ENCODE assay signal across 18 cellular contexts in the genomic region with DNA sequence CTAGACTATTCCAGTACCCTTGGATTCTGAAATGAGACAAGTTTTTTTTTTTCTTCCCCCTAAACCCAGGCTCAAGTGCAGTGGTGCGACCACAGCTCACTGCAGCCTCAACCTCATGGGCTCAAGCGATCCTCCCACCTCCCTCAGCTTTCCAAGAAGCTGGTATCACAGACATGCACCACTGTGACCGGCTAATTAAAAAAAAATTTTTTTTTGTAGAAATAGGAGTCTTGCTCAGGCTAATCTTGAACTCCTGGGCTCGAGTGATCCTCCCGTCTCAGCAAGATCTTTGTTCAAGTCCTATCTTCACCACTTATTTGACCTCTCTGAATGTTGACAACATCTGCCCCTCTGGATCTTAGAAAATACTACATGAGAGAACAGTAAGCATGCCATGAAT. TPM values are rescaled to one million over a fixed set of nuclear protein-coding genes. Genes with fewer than 3 reads are reported as not detected.
DNase-seq lines count a peak whose midpoint lies in the region; ATAC-seq and TF ChIP-seq lines count a peak whose summit lies in the region.
"Had no signal": no experiment of that assay in that cellular context is flagged by ENCODE, and none has a peak within 500 bp of the region (broad histone marks: within the 10 kb centered on the region; RNA-seq: fewer than 3 reads in every experiment).

No MANE protein-coding gene starts in this region.

- no peak overlapping the region for H3K23ac ChIP-seq in H9 (ENCODE audit: insufficient read length, low read depth, low read length)

- H3K9ac ChIP-seq in H9 (ENCODE audit: extremely low read depth, insufficient read length, low read length) = no peak overlapping the region

- no peak overlapping the region for H2BK15ac ChIP-seq in H9 (ENCODE audit: low read depth, low read length)

- H3K4me3 ChIP-seq in A673 (ENCODE audit: low read depth, low read length, poor library complexity, severe bottlenecking) (no peak overlapping the region), psoas muscle (no peak overlapping the region)
- H3K4me3 ChIP-seq: SJSA1 had no signal

- no peak overlapping the region for H3K4me3 Mint-ChIP-seq in H9
- H3K4me3 Mint-ChIP-seq in activated naive CD8-positive, alpha-beta T cell treated with anti-CD3 and anti-CD28 coated beads for 36 hours = no peak overlapping the region
- H3K4me3 Mint-ChIP-seq in activated CD8-positive, alpha-beta T cell treated with anti-CD3 and anti-CD28 coated beads for 36 hours = no peak overlapping the region

- H2BK120ac ChIP-seq in H9 (ENCODE audit: low read depth, low read length, poor library complexity, severe bottlenecking) = no peak overlapping the region

- no peaks in the 10 kb centered on the region; a peak in 1 of 7 replicates for H3K36me3 Mint-ChIP-seq in H9 (ENCODE audit: insufficient read depth in 1 of 3, low read depth in 3 of 3)
- H3K36me3 Mint-ChIP-seq in activated naive CD8-positive, alpha-beta T cell treated with anti-CD3 and anti-CD28 coated beads for 36 hours = peaks cover 24% of the 10 kb centered on the region
- H3K36me3 Mint-ChIP-seq in activated CD8-positive, alpha-beta T cell treated with anti-CD3 and anti-CD28 coated beads for 36 hours (ENCODE audit: low read depth) = peaks cover 22% of the 10 kb centered on the region

- H2AK5ac ChIP-seq in H9 (ENCODE audit: insufficient read length, low read length) = no peak overlapping the region

- H3K27me3 ChIP-seq in A673 (replicated peaks; ENCODE audit: insufficient read depth, low read depth, low read length, poor library complexity) (no peaks in the 10 kb centered on the region), H9 (ENCODE audit: insufficient read depth, low read length) (no peaks in the 10 kb centered on the region), psoas muscle (ENCODE audit: insufficient read depth in 3 of 3, low read length in 2 of 3) (no peaks in the 10 kb centered on the region)
- H3K27me3 ChIP-seq: SJSA1 had no signal

- POLR2A ChIA-PET in A673 (lab: Charles Lee; ENCODE audit: low non-redundant PET) = no interaction called here
- POLR2A ChIA-PET in activated CD8-positive, alpha-beta T cell treated with anti-CD3 and anti-CD28 coated beads for 36 hours (lab: Charles Lee) = no interaction called here

- H4K91ac ChIP-seq in H9 (ENCODE audit: insufficient read length, low read depth, low read length) = no peak overlapping the region

- no peak overlapping the region for H3K4me2 ChIP-seq in H9 (ENCODE audit: insufficient read depth, insufficient read length, low read length)

- H3K4ac ChIP-seq in H9 (ENCODE audit: low read depth, low read length) = no peak overlapping the region

- H2BK12ac ChIP-seq in H9 (ENCODE audit: insufficient read length, low read depth, low read length) = no peak overlapping the region

- DNase-seq in A673 (ENCODE audit: low spot score) (no peak), H9 (no peak), psoas muscle (no peak)
- DNase-seq in activated naive CD8-positive, alpha-beta T cell treated with anti-CD3 and anti-CD28 coated beads for 36 hours = no peak
- no peak for DNase-seq in NK-92 treated with Interleukin-12 subunit alpha and Interleukin-12 subunit beta, amount 100 ng/mL, for 24 hours (lab: John Stamatoyannopoulos, UW)
- DNase-seq in activated CD8-positive, alpha-beta T cell treated with anti-CD3 and anti-CD28 coated beads for 36 hours = no peak
- DNase-seq: AML-193, DMS79 treated with DMSO at 0.1 percent for 48 hours, HCEC 1CT, NCI-H1105 treated with DMSO at 0.1 percent for 48 hours, NCI-H187, NCI-H226, NCI-H526, PC-3 had no signal

- peak overlapping the region in 2 of 3 experiments; percentile 17 to 52; a peak in 3 of 7 replicates for H3K27ac Mint-ChIP-seq in H9
- peak overlapping the region; percentile 12 for H3K27ac Mint-ChIP-seq in activated naive CD8-positive, alpha-beta T cell treated with anti-CD3 and anti-CD28 coated beads for 36 hours
- H3K27ac Mint-ChIP-seq in activated CD8-positive, alpha-beta T cell treated with anti-CD3 and anti-CD28 coated beads for 36 hours = no peak overlapping the region

- no peaks in the 10 kb centered on the region for H3K9me3 ChIP-seq in A673 (ENCODE audit: low read depth, low read length, poor library complexity, severe bottlenecking)
- no peaks in the 10 kb centered on the region for H3K9me3 ChIP-seq in H9 (ENCODE audit: control insufficient read depth, low read depth, low read length)
- H3K9me3 ChIP-seq in psoas muscle = no peaks in the 10 kb centered on the region
- H3K9me3 ChIP-seq: SJSA1 had no signal

- no TSS peak for BruUV-seq in A673 (replicated peaks; lab: Mats Ljungman, UMichigan)

- no peak for TF ChIP-seq CTCF in A673 (conservative IDR thresholded peaks at IDR 0.05; ENCODE audit: low read depth, low read length)
- TF ChIP-seq CTCF in H9 (conservative IDR thresholded peaks at IDR 0.05) = no peak
- no peak for TF ChIP-seq CTCF in psoas muscle (IDR thresholded peaks at IDR 0.05)
- TF ChIP-seq CTCF in activated CD8-positive, alpha-beta T cell treated with anti-CD3 and anti-CD28 coated beads for 36 hours (IDR thresholded peaks at IDR 0.05) = no peak

- H3K14ac ChIP-seq in H9 (ENCODE audit: insufficient read depth, low read length) = no peak overlapping the region

- H2BK5ac ChIP-seq in H9 (ENCODE audit: insufficient read length, low read length) = no peak overlapping the region

- no peak overlapping the region for H3K56ac ChIP-seq in H9 (ENCODE audit: insufficient read length, low read depth, low read length)

- H4K20me1 ChIP-seq in H9 (ENCODE audit: control insufficient read depth, insufficient read depth, insufficient read length) = no peaks in the 10 kb centered on the region

- intact Hi-C loops in A673 (cut with micrococcal nuclease; ENCODE audit: unreplicated experiment) = no loop called here
- intact Hi-C loops in psoas muscle (cut with DNase I) = loop anchor here in 1 of 2 donors (10.0 kb wide), 1 partner anchor 55 kb away; no protein-coding TSS in a partner anchor
- intact Hi-C loops in activated CD8-positive, alpha-beta T cell treated with anti-CD3 and anti-CD28 coated beads for 36 hours (cut with micrococcal nuclease) = no loop called here

- H3K23me2 ChIP-seq in H9 (ENCODE audit: insufficient read length, low read depth, low read length, poor library complexity, severe bottlenecking) = no peaks in the 10 kb centered on the region

- H3T11ph ChIP-seq in H9 (ENCODE audit: low read length) = no peak overlapping the region

- no peak overlapping the region for H2BK20ac ChIP-seq in H9 (ENCODE audit: low read depth, low read length, poor library complexity, severe bottlenecking)

- peaks cover 12% of the 10 kb centered on the region for H3K36me3 ChIP-seq in A673 (ENCODE audit: insufficient read depth, low read length, poor library complexity, severe bottlenecking)
- peaks cover 0 to 81% of the 10 kb centered on the region in 2 donors for H3K36me3 ChIP-seq in psoas muscle (ENCODE audit: insufficient read depth in 1 of 2, low read depth in 1 of 2)

- no peaks in the 10 kb centered on the region for H3K79me2 ChIP-seq in H9 (ENCODE audit: insufficient read depth, low read length)

- H3K4me1 ChIP-seq in A673 (ENCODE audit: insufficient read depth, low read length, poor library complexity, severe bottlenecking) (peaks cover 28% of the 10 kb centered on the region), H9 (ENCODE audit: insufficient read depth, low read length) (no peaks in the 10 kb centered on the region), psoas muscle (peaks cover 26% of the 10 kb centered on the region)
- H3K4me1 ChIP-seq: SJSA1 had no signal

- peak overlapping the region; percentile 7 for H3K27ac ChIP-seq in A673 (ENCODE audit: low read depth, low read length, poor library complexity, severe bottlenecking)
- H3K27ac ChIP-seq in H9 (ENCODE audit: insufficient read length, low read depth, low read length) = no peak overlapping the region
- H3K27ac ChIP-seq in psoas muscle = peak overlapping the region; percentile 47
- H3K27ac ChIP-seq: HL-60, SJSA1 had no signal

- H4K5ac ChIP-seq in H9 (ENCODE audit: insufficient read length, low read depth, low read length) = no peak overlapping the region

- no peak overlapping the region for H2AFZ ChIP-seq in H9 (ENCODE audit: low read length)

- no peaks in the 10 kb centered on the region for H3K79me1 ChIP-seq in H9 (ENCODE audit: insufficient read depth, low read depth, low read length, poor library complexity, severe bottlenecking)

- H3K27me3 Mint-ChIP-seq in H9 (ENCODE audit: low read depth) = no peaks in the 10 kb centered on the region
- H3K27me3 Mint-ChIP-seq in activated naive CD8-positive, alpha-beta T cell treated with anti-CD3 and anti-CD28 coated beads for 36 hours = no peaks in the 10 kb centered on the region
- no peaks in the 10 kb centered on the region for H3K27me3 Mint-ChIP-seq in activated CD8-positive, alpha-beta T cell treated with anti-CD3 and anti-CD28 coated beads for 36 hours

- H3K4me1 Mint-ChIP-seq in H9 = no peaks in the 10 kb centered on the region
- peaks cover 18% of the 10 kb centered on the region for H3K4me1 Mint-ChIP-seq in activated naive CD8-positive, alpha-beta T cell treated with anti-CD3 and anti-CD28 coated beads for 36 hours
- H3K4me1 Mint-ChIP-seq in activated CD8-positive, alpha-beta T cell treated with anti-CD3 and anti-CD28 coated beads for 36 hours (ENCODE audit: low read depth) = peaks cover 17% of the 10 kb centered on the region

- CTCF ChIA-PET in A673 (lab: Charles Lee) = no interaction called here
- CTCF ChIA-PET in activated CD8-positive, alpha-beta T cell treated with anti-CD3 and anti-CD28 coated beads for 36 hours (lab: Charles Lee) = interaction anchor here (0.7 kb wide), 1 partner anchor 10 kb away, joined by 3 read pairs; no protein-coding TSS in a partner anchor

- WGBS in H9 (ENCODE audit: extremely low coverage, insufficient read length, low lambda C conversion rate) = no CpG with 5 or more reads among the region's 5 CpGs
- WGBS in psoas muscle, 3 donors = 93 to 98% (median 97%) methylated on average over 5 of the region's 5 CpGs

- no peak overlapping the region for H3K18ac ChIP-seq in H9 (ENCODE audit: insufficient read length, low read depth, low read length)

- no peaks in the 10 kb centered on the region for H3K9me3 Mint-ChIP-seq in H9
- H3K9me3 Mint-ChIP-seq in activated naive CD8-positive, alpha-beta T cell treated with anti-CD3 and anti-CD28 coated beads for 36 hours = no peaks in the 10 kb centered on the region
- no peaks in the 10 kb centered on the region for H3K9me3 Mint-ChIP-seq in activated CD8-positive, alpha-beta T cell treated with anti-CD3 and anti-CD28 coated beads for 36 hours

- H4K8ac ChIP-seq in H9 (replicated peaks; ENCODE audit: insufficient read length, low read depth, low read length) = no peak overlapping the region

- no peak for ATAC-seq in psoas muscle
- ATAC-seq in GM21619 (IDR thresholded peaks at IDR 0.05; ENCODE audit: unreplicated experiment) = no peak
- ATAC-seq in activated CD8-positive, alpha-beta T cell treated with anti-CD3 and anti-CD28 coated beads for 36 hours = no peak
- no peak for ATAC-seq in HG03520 (IDR thresholded peaks at IDR 0.05; ENCODE audit: unreplicated experiment)
- ATAC-seq: PC-3 had no signal

RNA-seq across cellular contexts. Expression of a gene that starts 26.6 kb away (rescaled TPM):
- total RNA-seq in A673 (2021) (19.7 and 28.9 TPM in 2 replicates), H9 (2021) (2.3 and 2.6 TPM in 2 replicates), psoas muscle (100 to 1,000 TPM; 478 to 710 (median 557) TPM)
- 1 to 10 TPM; 8.9 to 9.4 TPM for total RNA-seq in activated naive CD8-positive, alpha-beta T cell treated with anti-CD3 and anti-CD28 coated beads for 36 hours
- polyA plus RNA-seq in psoas muscle = 100 to 1,000 TPM; 182 to 495 (median 236) TPM
- 10 to 100 TPM; 11.6 to 13.0 TPM for total RNA-seq in activated CD8-positive, alpha-beta T cell treated with anti-CD3 and anti-CD28 coated beads for 36 hours

RNA-seq across cellular contexts. Expression of a gene that starts 56.4 kb away (rescaled TPM):
- total RNA-seq in A673 (2021) (81.5 and 98.7 TPM in 2 replicates), H9 (2021) (21.6 and 24.2 TPM in 2 replicates), psoas muscle (10 to 100 TPM in 1 of 4 donors, 1 to 10 TPM in 3; 6.4 to 14.8 (median 6.8) TPM)
- total RNA-seq in activated naive CD8-positive, alpha-beta T cell treated with anti-CD3 and anti-CD28 coated beads for 36 hours = 10 to 100 TPM; 17.9 to 20.8 TPM
- polyA plus RNA-seq in psoas muscle = 10 to 100 TPM in 1 of 3 donors, 1 to 10 TPM in 2; 5.4 to 10.7 (median 9.7) TPM
- total RNA-seq in activated CD8-positive, alpha-beta T cell treated with anti-CD3 and anti-CD28 coated beads for 36 hours = 10 to 100 TPM; 22.8 to 22.9 TPM

RNA-seq across cellular contexts. Expression of a gene that starts 59.9 kb away (rescaled TPM):
- 120 and 125 TPM in 2 replicates for total RNA-seq in A673 (2021)
- total RNA-seq in H9 (2021) = 47.0 and 47.4 TPM in 2 replicates
- total RNA-seq in activated naive CD8-positive, alpha-beta T cell treated with anti-CD3 and anti-CD28 coated beads for 36 hours = 10 to 100 TPM; 63.5 to 63.7 TPM
- total RNA-seq in psoas muscle = 10 to 100 TPM; 26.4 to 39.4 (median 31.5) TPM
- 10 to 100 TPM; 24.3 to 46.0 (median 35.2) TPM for polyA plus RNA-seq in psoas muscle
- 10 to 100 TPM; 54.8 to 59.3 TPM for total RNA-seq in activated CD8-positive, alpha-beta T cell treated with anti-CD3 and anti-CD28 coated beads for 36 hours

Comparison
In these comparisons a context has a peak if more than half of its experiments do, and no peak if none do; other contexts are left out.
1. RNA of a gene that starts 26.6 kb away (total RNA-seq): 478 to 710 TPM in psoas muscle; 19.7 to 28.9 TPM in A673, 11.6 to 13.0 TPM in activated CD8-positive, alpha-beta T cell treated with anti-CD3 and anti-CD28 coated beads for 36 hours, 8.9 to 9.4 TPM in activated naive CD8-positive, alpha-beta T cell treated with anti-CD3 and anti-CD28 coated beads for 36 hours and 2.3 to 2.6 TPM in H9; every median in the first group is over 10 times any median in the second.